In the genomic region with DNA sequence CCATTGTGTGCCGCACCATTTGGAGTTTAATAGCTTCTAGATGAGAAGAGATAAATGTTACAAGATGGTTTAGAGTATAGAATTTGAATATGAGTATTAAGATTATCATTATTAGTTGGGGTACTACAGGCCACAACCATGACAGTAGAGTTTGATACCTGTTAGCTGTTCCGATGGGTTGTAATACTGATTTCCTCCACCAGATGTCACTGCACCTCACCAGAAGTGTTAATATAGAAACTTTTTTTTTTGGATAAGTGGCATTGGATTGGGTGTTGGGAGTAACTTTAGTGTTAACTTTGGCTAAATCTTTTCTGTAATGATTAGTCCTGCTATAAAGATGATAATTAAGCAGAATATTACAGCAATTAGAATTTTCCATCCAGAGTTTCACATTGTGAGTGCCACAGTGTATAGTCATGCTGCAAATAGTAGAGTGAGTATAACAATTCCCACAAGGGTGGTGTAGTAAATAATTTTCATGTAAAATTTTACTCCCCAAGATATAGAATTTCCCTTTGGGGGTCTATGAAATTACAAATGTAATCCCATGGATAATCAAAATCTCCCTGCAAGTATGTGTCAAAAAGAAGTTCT, we compare ENCODE assay signal across 9 cellular contexts. TPM values are rescaled to one million over a fixed set of nuclear protein-coding genes. Genes with fewer than 3 reads are reported as not detected.
A peak's percentile ranks its signal among the peaks of the same experiment; 100 is the strongest.
DNase-seq lines count a peak whose midpoint lies in the region; FAIRE-seq and TF ChIP-seq lines count a peak whose summit lies in the region.
"Had no signal": no experiment of that assay in that cellular context is flagged by ENCODE, and none has a peak within 500 bp of the region (broad histone marks: within the 10 kb centered on the region; RNA-seq: fewer than 3 reads in every experiment).

No MANE protein-coding gene starts in this region.

- H3K27ac ChIP-seq in testis = no peak overlapping the region

- no peaks in the 10 kb centered on the region for H3K9me3 ChIP-seq in testis

- DNase-seq in stimulated activated CD4-positive, alpha-beta T cell treated with anti-CD3 and anti-CD28 coated beads, Interleukin-2, amount 100 ng/mL, for 24 hours = peak; percentile 28 to 30
- no peak for DNase-seq in stimulated activated CD4-positive, alpha-beta T cell treated with anti-CD3 and anti-CD28 coated beads, Interleukin-4, amount 100 ng/mL, for 4 hours
- DNase-seq in OCI-M1 (lab: John Stamatoyannopoulos, UW) (peak; percentile 62), fibroblast of the aortic adventitia (ENCODE audit: low read depth) (peak; percentile 57), testis (peak; percentile 60), frontal cortex (ENCODE audit: low spot score in 2 of 2) (no peak), NCI-H2081 treated with DMSO at 0.1 percent for 48 hours (lab: John Stamatoyannopoulos, UW) (no peak), LoVo (ENCODE audit: low spot score) (no peak)

- WGBS in testis, 2 donors = 58 to 83% methylated on average over 2 of the region's 2 CpGs

- no peak for TF ChIP-seq POLR2A in testis (IDR thresholded peaks at IDR 0.05)

- FAIRE-seq in frontal cortex (lab: Jason Lieb, UNC) = no peak
- FAIRE-seq: endometrium had no signal

- H3K27me3 ChIP-seq in testis = no peaks in the 10 kb centered on the region

- TF ChIP-seq CTCF in fibroblast of the aortic adventitia (IDR thresholded peaks at IDR 0.05; ENCODE audit: insufficient read depth, low read length) (peak; percentile 75), testis (IDR thresholded peaks at IDR 0.05) (peak in 2 of 3 experiments; percentile 37 to 79)

- no peaks in the 10 kb centered on the region for H3K36me3 ChIP-seq in testis (ENCODE audit: low read depth, missing control alignments)

- H3K4me1 ChIP-seq in testis = no peaks in the 10 kb centered on the region

- intact Hi-C loops in testis (cut with DNase I; ENCODE audit: low total_unique reads) = no loop called here

- H3K4me3 ChIP-seq in fibroblast of the aortic adventitia (ENCODE audit: low read depth, low read length) = no peak overlapping the region
- H3K4me3 ChIP-seq in testis = no peak overlapping the region

RNA-seq across cellular contexts. Expression of a gene that starts 56.3 kb away (rescaled TPM):
- not detected in 2 replicates for total RNA-seq in fibroblast of the aortic adventitia (ENCODE audit: low replicate concordance)
- 1 to 10 TPM in 1 of 2 donors, under 1 TPM in 1; 0.25 to 2.0 TPM for total RNA-seq in testis
- 5.8 TPM for polyA plus RNA-seq in testis (ENCODE audit: insufficient read depth, low read depth, low replicate concordance)
- total RNA-seq in frontal cortex = not detected

Comparison
In these comparisons a context has a peak if more than half of its experiments do, and no peak if none do; other contexts are left out.
1. DNase-seq: peak in stimulated activated CD4-positive, alpha-beta T cell treated with anti-CD3 and anti-CD28 coated beads, Interleukin-2, amount 100 ng/mL, for 24 hours (2 of 2), OCI-M1 (single experiment), fibroblast of the aortic adventitia (single experiment) and testis (single experiment); none in stimulated activated CD4-positive, alpha-beta T cell treated with anti-CD3 and anti-CD28 coated beads, Interleukin-4, amount 100 ng/mL, for 4 hours (0 of 2), frontal cortex (0 of 2), NCI-H2081 treated with DMSO at 0.1 percent for 48 hours (single experiment) and LoVo (single experiment).